ENCODE assay signal across 20 cellular contexts in the genomic region with DNA sequence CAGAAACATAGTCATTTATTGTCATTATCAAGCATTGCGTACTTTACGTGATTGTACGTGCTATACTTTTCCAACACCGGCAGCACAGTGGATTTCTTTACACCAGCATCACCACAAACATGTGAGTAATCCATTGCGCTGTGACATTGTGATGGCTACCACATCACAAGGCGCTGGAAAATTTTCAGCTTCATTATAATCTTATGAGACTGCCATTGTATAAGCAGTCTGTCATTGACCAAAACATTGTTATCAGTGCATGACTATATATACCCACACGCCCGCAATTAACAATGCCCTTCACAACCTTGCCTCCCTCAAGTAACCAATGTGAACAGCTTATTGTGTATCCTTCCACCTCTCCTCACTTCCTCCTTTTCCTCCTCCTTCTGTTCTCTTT.
"Had no signal": no experiment of that assay in that cellular context is flagged by ENCODE, and none has a peak within 500 bp of the region (broad histone marks: within the 10 kb centered on the region; RNA-seq: fewer than 3 reads in every experiment).

No MANE protein-coding gene starts in this region.

- H3K27ac ChIP-seq: esophagus squamous epithelium, right lobe of liver, SK-N-MC, testis, upper lobe of right lung had no signal

- DNase-seq: activated CD4-positive, alpha-beta T cell treated with anti-CD3 and anti-CD28 coated beads, Interleukin-2, amount 50 U/mL, for 4 hours; activated CD4-positive, CD25-positive, alpha-beta regulatory T cell treated with anti-CD3 and anti-CD28 coated beads, Interleukin-2, amount 50 U/mL, for 72 hours; activated naive CD4-positive, alpha-beta T cell treated with anti-CD3 and anti-CD28 coated beads for 36 hours; activated T-cell treated with anti-CD3 and anti-CD28 coated beads for 4 hours; cortex of kidney; effector CD8-positive, alpha-beta T cell; esophagus squamous epithelium; foreskin melanocyte; natural killer cell; right lobe of liver; stimulated activated CD4-positive, alpha-beta T cell treated with anti-CD3 and anti-CD28 coated beads, Interleukin-4, amount 100 ng/mL, for 4 hours; stimulated activated CD8-positive, alpha-beta memory T cell treated with anti-CD3 and anti-CD28 coated beads, Interleukin-4, amount 100 ng/mL, for 48 hours; stimulated activated naive CD8-positive, alpha-beta T cell treated with anti-CD3 and anti-CD28 coated beads, Interleukin-15, Interleukin-2, amounts not matched to agents 100 U/mL and 50 U/mL, for 24 hours; T-helper 9 cell; testis; upper lobe of right lung had no signal

- H3K4me2 ChIP-seq: smooth muscle cell had no signal

- H3K4me1 ChIP-seq: testis had no signal

- H3K36me3 ChIP-seq: esophagus squamous epithelium, right lobe of liver, upper lobe of right lung had no signal

- H3K9me3 ChIP-seq: esophagus squamous epithelium, right lobe of liver, testis, upper lobe of right lung had no signal

- ATAC-seq: activated T-helper 17 cell treated with anti-CD3 and anti-CD28 coated beads, Interleukin-2, amount 50 U/mL, for 72 hours; left lobe of liver; natural killer cell; right lobe of liver; stimulated activated naive CD8-positive, alpha-beta T cell treated with anti-CD3 and anti-CD28 coated beads, Interleukin-15, Interleukin-2, amounts not matched to agents 100 U/mL and 50 U/mL, for 24 hours; upper lobe of right lung had no signal

- H3K27me3 ChIP-seq: esophagus squamous epithelium, right lobe of liver, testis, upper lobe of right lung had no signal

- H3K4me3 ChIP-seq: esophagus squamous epithelium, right lobe of liver, SK-N-MC, smooth muscle cell, testis, upper lobe of right lung had no signal
